In genomic region chr17:41212524-41213169, GRCh38 we compare ENCODE assay signal across 19 cellular contexts. TPM values are rescaled to one million over a fixed set of nuclear protein-coding genes. Genes with fewer than 3 reads are reported as not detected.
DNase-seq lines count a peak whose midpoint lies in the region; ATAC-seq and TF ChIP-seq lines count a peak whose summit lies in the region.
"Had no signal": no experiment of that assay in that cellular context is flagged by ENCODE, and none has a peak within 500 bp of the region (broad histone marks: within the 10 kb centered on the region; RNA-seq: fewer than 3 reads in every experiment).

No MANE protein-coding gene starts in this region.

- no peak overlapping the region for H3K4me3 ChIP-seq in Panc1 (ENCODE audit: low read depth in 2 of 2, low read length in 2 of 2)
- H3K4me3 ChIP-seq: neural progenitor cell, suprapubic skin had no signal

- in situ Hi-C loops in Panc1 (cut with HindIII; ENCODE audit: low pct_unique_long_range_greater_than_20kb, low sequenced_read_pairs) = no loop called here

- no peaks in the 10 kb centered on the region for H3K4me1 ChIP-seq in Panc1 (ENCODE audit: control insufficient read depth, insufficient read depth, low read length)
- H3K4me1 ChIP-seq: neural progenitor cell, suprapubic skin had no signal

- no peak overlapping the region for H3K27ac ChIP-seq in Panc1 (ENCODE audit: low read length)
- H3K27ac ChIP-seq: neural progenitor cell, suprapubic skin had no signal

- H3K27me3 ChIP-seq in Panc1 (ENCODE audit: control insufficient read depth, insufficient read depth, low read length) = peaks cover 7% of the 10 kb centered on the region
- H3K27me3 ChIP-seq: neural progenitor cell had no signal

- no TSS peak for BruUV-seq in Panc1 (replicated peaks; lab: Mats Ljungman, UMichigan)

- POLR2A ChIA-PET in Panc1 (lab: Charles Lee) = no interaction called here

- peak; percentile 62 for ATAC-seq in Panc1

- H3K9me3 ChIP-seq in Panc1 (ENCODE audit: control insufficient read depth, insufficient read depth, low read depth, low read length) = no peaks in the 10 kb centered on the region
- H3K9me3 ChIP-seq: suprapubic skin had no signal

- intact Hi-C loops in Panc1 (cut with micrococcal nuclease; ENCODE audit: unreplicated experiment) = no loop called here
- intact Hi-C loops in head of caudate nucleus (cut with DNase I) = no loop called here

- DNase-seq in A172 (ENCODE audit: low spot score) (peak; percentile 52), DMS 273 (lab: John Stamatoyannopoulos, UW; ENCODE audit: unreplicated experiment) (peak; percentile 71), NCI-H1417 (lab: John Stamatoyannopoulos, UW) (peak in 2 of 3 experiments; percentile 55 to 78), Panc1 (ENCODE audit: low read depth, low spot score) (no peak), head of caudate nucleus (no peak), HT-29 (ENCODE audit: low spot score) (no peak), dermis blood vessel endothelial cell (no peak)
- no peak for DNase-seq in activated T-cell treated with anti-CD3 and anti-CD28 coated beads, Interleukin-2, amount 50 U/mL, for 48 hours
- DNase-seq: activated B cell treated with CpG ODN at 0.5 μM for 24 hours, amygdala, hippocampal formation, KBM-7, NCI-H1436 treated with DMSO at 0.1 percent for 48 hours, retina had no signal

- no peaks in the 10 kb centered on the region for H3K36me3 ChIP-seq in Panc1 (ENCODE audit: control insufficient read depth, insufficient read depth, low read length)
- H3K36me3 ChIP-seq: neural progenitor cell, suprapubic skin had no signal

- CTCF ChIA-PET in Panc1 (lab: Charles Lee) = no interaction called here

- no peak for TF ChIP-seq CTCF in Panc1 (IDR thresholded peaks at IDR 0.05)

RNA-seq across cellular contexts. Expression of gene KRTAP9-2, which starts 13.8 kb away (rescaled TPM):
- not detected in 2 replicates for total RNA-seq in A172 (2014; rRNA removed; shearing (Covaris generic))
- total RNA-seq in Panc1 (2021; ENCODE audit: unreplicated experiment) = not detected
- polyA plus RNA-seq in Panc1 (2012; ENCODE audit: insufficient read length) = not detected
- not detected in 2 replicates for total RNA-seq in HT-29 (2014; rRNA removed; shearing (Covaris generic))
- not detected in 2 replicates for total RNA-seq in dermis blood vessel endothelial cell
- total RNA-seq: activated B cell treated with CpG ODN at 0.5 μM for 24 hours; activated CD8-positive, alpha-beta memory T cell treated with anti-CD3 and anti-CD28 coated beads for 36 hours; mesenteric fat pad; T-helper 1 cell treated with Interleukin-12 subunit alpha and Interleukin-12 subunit beta and Interleukin-4 antibody, amounts not matched to agents 30 ng/mL and 1 ng/mL, for 36 hours had no signal

RNA-seq across cellular contexts. Expression of gene KRTAP9-3, which starts 19.6 kb away (rescaled TPM):
- total RNA-seq in A172 (2014; rRNA removed; shearing (Covaris generic)) = not detected in 2 replicates
- total RNA-seq in Panc1 (2021; ENCODE audit: unreplicated experiment) (not detected), dermis blood vessel endothelial cell (not detected in 2 replicates)
- polyA plus RNA-seq in Panc1 (2012; ENCODE audit: insufficient read length) = not detected
- total RNA-seq in HT-29 (2014; rRNA removed; shearing (Covaris generic)) = not detected in 2 replicates
- total RNA-seq: activated B cell treated with CpG ODN at 0.5 μM for 24 hours; activated CD8-positive, alpha-beta memory T cell treated with anti-CD3 and anti-CD28 coated beads for 36 hours; mesenteric fat pad; T-helper 1 cell treated with Interleukin-12 subunit alpha and Interleukin-12 subunit beta and Interleukin-4 antibody, amounts not matched to agents 30 ng/mL and 1 ng/mL, for 36 hours had no signal

RNA-seq across cellular contexts. Expression of gene KRTAP9-1, which starts 23.0 kb away (rescaled TPM):
- total RNA-seq in A172 (2014; rRNA removed; shearing (Covaris generic)) = not detected in 2 replicates
- not detected for total RNA-seq in Panc1 (2021; ENCODE audit: unreplicated experiment)
- polyA plus RNA-seq in Panc1 (2012; ENCODE audit: insufficient read length) = not detected
- total RNA-seq in HT-29 (2014; rRNA removed; shearing (Covaris generic)) = not detected in 2 replicates
- total RNA-seq in dermis blood vessel endothelial cell = not detected in 2 replicates
- total RNA-seq: activated B cell treated with CpG ODN at 0.5 μM for 24 hours; activated CD8-positive, alpha-beta memory T cell treated with anti-CD3 and anti-CD28 coated beads for 36 hours; mesenteric fat pad; T-helper 1 cell treated with Interleukin-12 subunit alpha and Interleukin-12 subunit beta and Interleukin-4 antibody, amounts not matched to agents 30 ng/mL and 1 ng/mL, for 36 hours had no signal

RNA-seq across cellular contexts. Expression of gene KRTAP9-8, which starts 25.2 kb away (rescaled TPM):
- total RNA-seq in A172 (2014; rRNA removed; shearing (Covaris generic)) = not detected in 2 replicates
- total RNA-seq in Panc1 (2021; ENCODE audit: unreplicated experiment) (not detected), dermis blood vessel endothelial cell (not detected in 2 replicates)
- not detected for polyA plus RNA-seq in Panc1 (2012; ENCODE audit: insufficient read length)
- total RNA-seq in HT-29 (2014; rRNA removed; shearing (Covaris generic)) = not detected in 2 replicates
- total RNA-seq: activated B cell treated with CpG ODN at 0.5 μM for 24 hours; activated CD8-positive, alpha-beta memory T cell treated with anti-CD3 and anti-CD28 coated beads for 36 hours; mesenteric fat pad; T-helper 1 cell treated with Interleukin-12 subunit alpha and Interleukin-12 subunit beta and Interleukin-4 antibody, amounts not matched to agents 30 ng/mL and 1 ng/mL, for 36 hours had no signal

RNA-seq across cellular contexts. Expression of gene KRTAP4-1, which starts 27.9 kb away (rescaled TPM):
- 0.26 TPM in 1 of 2 replicates, not detected in the other for total RNA-seq in A172 (2014; rRNA removed; shearing (Covaris generic))
- total RNA-seq in Panc1 (2021; ENCODE audit: unreplicated experiment) = not detected
- not detected for polyA plus RNA-seq in Panc1 (2012; ENCODE audit: insufficient read length)
- not detected in 2 replicates for total RNA-seq in HT-29 (2014; rRNA removed; shearing (Covaris generic))
- not detected in 2 replicates for total RNA-seq in dermis blood vessel endothelial cell
- total RNA-seq: activated B cell treated with CpG ODN at 0.5 μM for 24 hours; activated CD8-positive, alpha-beta memory T cell treated with anti-CD3 and anti-CD28 coated beads for 36 hours; mesenteric fat pad; T-helper 1 cell treated with Interleukin-12 subunit alpha and Interleukin-12 subunit beta and Interleukin-4 antibody, amounts not matched to agents 30 ng/mL and 1 ng/mL, for 36 hours had no signal

Comparison
In these comparisons a context has a peak if more than half of its experiments do, and no peak if none do; other contexts are left out.
1. DNase-seq: peak in A172 (single experiment), DMS 273 (single experiment) and NCI-H1417 (2 of 3); none in Panc1 (single experiment), activated T-cell treated with anti-CD3 and anti-CD28 coated beads, Interleukin-2, amount 50 U/mL, for 48 hours (0 of 2), head of caudate nucleus (0 of 42), HT-29 (single experiment) and dermis blood vessel endothelial cell (single experiment).